Comparison of ENCODE assay signal across 9 cellular contexts in genomic region chr1:87968259-87968955, GRCh38.
DNase-seq lines count a peak whose midpoint lies in the region; ATAC-seq and TF ChIP-seq lines count a peak whose summit lies in the region.
"Had no signal": no experiment of that assay in that cellular context is flagged by ENCODE, and none has a peak within 500 bp of the region (broad histone marks: within the 10 kb centered on the region; RNA-seq: fewer than 3 reads in every experiment).

No MANE protein-coding gene starts in this region.

- POLR2A ChIA-PET in HEK293T (lab: Yijun Ruan, JAX), result no interaction called here

- H3K4me1 ChIP-seq in mesenchymal stem cell (ENCODE audit: control insufficient read depth, insufficient read depth, low read depth, low read length), result peaks cover 4% of the 10 kb centered on the region

- H3K23ac ChIP-seq in mesenchymal stem cell (ENCODE audit: low read length in 2 of 2), result no peak overlapping the region

- no peak overlapping the region for H3K4me3 ChIP-seq in coronary artery
- H3K4me3 ChIP-seq in mesenchymal stem cell (ENCODE audit: insufficient read depth in 1 of 2, low read depth in 1 of 2, low read length in 2 of 2), result peak overlapping the region in 1 of 2 experiments; percentile 20

- H2BK5ac ChIP-seq in mesenchymal stem cell (ENCODE audit: low read depth, low read length, poor library complexity, severe bottlenecking), result no peak overlapping the region

- H3K27me3 ChIP-seq in mesenchymal stem cell (ENCODE audit: control insufficient read depth in 1 of 2, insufficient read depth in 1 of 2, low read length in 2 of 2), result no peaks in the 10 kb centered on the region

- intact Hi-C loops in activated CD4-positive, alpha-beta T cell treated with anti-CD3 and anti-CD28 coated beads, Interleukin-2, amount 10 ng/mL, durations not matched to agents 24 days and 14 days (cut with micrococcal nuclease), result no loop called here

- H3K18ac ChIP-seq in mesenchymal stem cell (ENCODE audit: low read depth in 1 of 2, low read length in 2 of 2), result no peak overlapping the region

- H3K27me3 Mint-ChIP-seq in activated CD4-positive, alpha-beta T cell treated with anti-CD3 and anti-CD28 coated beads, Interleukin-2, amount 10 ng/mL, durations not matched to agents 24 days and 14 days, result peaks cover 2% of the 10 kb centered on the region
- peaks cover 4% of the 10 kb centered on the region for H3K27me3 Mint-ChIP-seq in activated T-cell treated with anti-CD3 and anti-CD28 coated beads, Interleukin-2, amount 50 U/mL, for 4 hours (ENCODE audit: low read depth)

- H3K4me2 ChIP-seq in mesenchymal stem cell (ENCODE audit: low read length, poor library complexity, severe bottlenecking), result no peak overlapping the region

- H2BK120ac ChIP-seq in mesenchymal stem cell (ENCODE audit: low read depth, low read length), result no peak overlapping the region

- peak overlapping the region; percentile 38 to 70 for H3K27ac ChIP-seq in coronary artery
- peak overlapping the region; percentile 53 for H3K27ac ChIP-seq in mesenchymal stem cell (ENCODE audit: low read length, poor library complexity, severe bottlenecking)

- TF ChIP-seq CTCF in coronary artery (IDR thresholded peaks at IDR 0.05), result no peak

- no peaks in the 10 kb centered on the region for H3K9me3 ChIP-seq in mesenchymal stem cell (ENCODE audit: control insufficient read depth, low read length)

- ATAC-seq in HG03439 (IDR thresholded peaks at IDR 0.05; ENCODE audit: unreplicated experiment), result no peak
- ATAC-seq in activated T-cell treated with anti-CD3 and anti-CD28 coated beads, Interleukin-2, amount 50 U/mL, for 4 hours, result no peak
- ATAC-seq: effector memory CD8-positive, alpha-beta T cell had no signal

- DNase-seq in HEK293T (ENCODE audit: extremely low spot score) (peak; percentile 44), coronary artery (ENCODE audit: low spot score) (peak; percentile 78), mesenchymal stem cell (peak; percentile 60), stromal cell of bone marrow (ENCODE audit: low read depth) (peak; percentile 68), NCI-H345 (lab: John Stamatoyannopoulos, UW) (no peak)
- DNase-seq in activated CD4-positive, alpha-beta T cell treated with anti-CD3 and anti-CD28 coated beads, Interleukin-2, amount 10 ng/mL, durations not matched to agents 24 days and 14 days, result no peak
- DNase-seq in activated T-cell treated with anti-CD3 and anti-CD28 coated beads, Interleukin-2, amount 50 U/mL, for 4 hours, result no peak
- DNase-seq: effector memory CD8-positive, alpha-beta T cell had no signal

- no peak overlapping the region for H3K14ac ChIP-seq in mesenchymal stem cell (ENCODE audit: low read length in 2 of 2)

- H3K36me3 ChIP-seq in mesenchymal stem cell (ENCODE audit: control insufficient read depth in 1 of 2, insufficient read depth in 2 of 2, low read depth in 1 of 2, low read length in 2 of 2), result no peaks in the 10 kb centered on the region

- CTCF ChIA-PET in HEK293T (lab: Yijun Ruan, JAX), result interaction anchor here (2.2 kb wide), 1 partner anchor 15 kb away, joined by 9 read pairs; no protein-coding TSS in a partner anchor

- no peaks in the 10 kb centered on the region for H3K79me1 ChIP-seq in mesenchymal stem cell (replicated peaks; ENCODE audit: low read length, poor library complexity, severe bottlenecking)

- H3K4me1 Mint-ChIP-seq in activated CD4-positive, alpha-beta T cell treated with anti-CD3 and anti-CD28 coated beads, Interleukin-2, amount 10 ng/mL, durations not matched to agents 24 days and 14 days, result no peaks in the 10 kb centered on the region
- no peaks in the 10 kb centered on the region for H3K4me1 Mint-ChIP-seq in activated T-cell treated with anti-CD3 and anti-CD28 coated beads, Interleukin-2, amount 50 U/mL, for 4 hours (ENCODE audit: low read depth)

- no peaks in the 10 kb centered on the region for H3K36me3 Mint-ChIP-seq in activated CD4-positive, alpha-beta T cell treated with anti-CD3 and anti-CD28 coated beads, Interleukin-2, amount 10 ng/mL, durations not matched to agents 24 days and 14 days (ENCODE audit: low read depth)
- H3K36me3 Mint-ChIP-seq in activated T-cell treated with anti-CD3 and anti-CD28 coated beads, Interleukin-2, amount 50 U/mL, for 4 hours (ENCODE audit: insufficient read depth), result no peaks in the 10 kb centered on the region

- H3K27ac Mint-ChIP-seq in activated CD4-positive, alpha-beta T cell treated with anti-CD3 and anti-CD28 coated beads, Interleukin-2, amount 10 ng/mL, durations not matched to agents 24 days and 14 days, result no peak overlapping the region
- H3K27ac Mint-ChIP-seq: effector memory CD8-positive, alpha-beta T cell had no signal

- H3K4me3 Mint-ChIP-seq in activated CD4-positive, alpha-beta T cell treated with anti-CD3 and anti-CD28 coated beads, Interleukin-2, amount 10 ng/mL, durations not matched to agents 24 days and 14 days, result no peak overlapping the region
- no peak overlapping the region for H3K4me3 Mint-ChIP-seq in activated T-cell treated with anti-CD3 and anti-CD28 coated beads, Interleukin-2, amount 50 U/mL, for 4 hours
- H3K4me3 Mint-ChIP-seq: effector memory CD8-positive, alpha-beta T cell had no signal

- no peak overlapping the region for H4K91ac ChIP-seq in mesenchymal stem cell (ENCODE audit: low read length)

- H2BK15ac ChIP-seq in mesenchymal stem cell (ENCODE audit: low read depth, poor library complexity, severe bottlenecking), result no peak overlapping the region

- no peak overlapping the region for H2AK5ac ChIP-seq in mesenchymal stem cell (ENCODE audit: low read length, severe bottlenecking)

- H3K9me3 Mint-ChIP-seq in activated CD4-positive, alpha-beta T cell treated with anti-CD3 and anti-CD28 coated beads, Interleukin-2, amount 10 ng/mL, durations not matched to agents 24 days and 14 days, result no peaks in the 10 kb centered on the region
- no peaks in the 10 kb centered on the region for H3K9me3 Mint-ChIP-seq in activated T-cell treated with anti-CD3 and anti-CD28 coated beads, Interleukin-2, amount 50 U/mL, for 4 hours
- H3K9me3 Mint-ChIP-seq: effector memory CD8-positive, alpha-beta T cell had no signal

- H3K4ac ChIP-seq in mesenchymal stem cell (ENCODE audit: low read depth in 1 of 2, low read length in 2 of 2), result no peak overlapping the region

- WGBS in mesenchymal stem cell, result 56% methylated on average over 3 of the region's 3 CpGs

- H2BK12ac ChIP-seq in mesenchymal stem cell (ENCODE audit: low read length in 2 of 2), result no peak overlapping the region

- H4K8ac ChIP-seq in mesenchymal stem cell (ENCODE audit: low read length), result no peak overlapping the region

- no peak overlapping the region for H2AFZ ChIP-seq in mesenchymal stem cell (ENCODE audit: low read depth, low read length)

- peak overlapping the region; percentile 36 for H3K9ac ChIP-seq in mesenchymal stem cell (ENCODE audit: low read length)

TF ChIP-seq in HEK293T, 16 proteins besides CTCF, POLR2A, EP300 and RAD21:
- TF ChIP-seq SP1 (IDR thresholded peaks at IDR 0.05), result no peak
- TF ChIP-seq HDGF (IDR thresholded peaks at IDR 0.05; ENCODE audit: borderline replicate concordance), result no peak
- no peak for TF ChIP-seq NFRKB (IDR thresholded peaks at IDR 0.05)
- TF ChIP-seq TARDBP (IDR thresholded peaks at IDR 0.05), result no peak
- TF ChIP-seq ELF4 (IDR thresholded peaks at IDR 0.05), result no peak

Comparison
In these comparisons a context has a peak if more than half of its experiments do, and no peak if none do; other contexts are left out.
1. DNase-seq: peak in HEK293T (single experiment), coronary artery (single experiment), mesenchymal stem cell (single experiment) and stromal cell of bone marrow (single experiment); none in activated CD4-positive, alpha-beta T cell treated with anti-CD3 and anti-CD28 coated beads, Interleukin-2, amount 10 ng/mL, durations not matched to agents 24 days and 14 days (single experiment), NCI-H345 (single experiment) and activated T-cell treated with anti-CD3 and anti-CD28 coated beads, Interleukin-2, amount 50 U/mL, for 4 hours (single experiment).